Comparison of ENCODE assay signal across 9 cellular contexts in the genomic region with DNA sequence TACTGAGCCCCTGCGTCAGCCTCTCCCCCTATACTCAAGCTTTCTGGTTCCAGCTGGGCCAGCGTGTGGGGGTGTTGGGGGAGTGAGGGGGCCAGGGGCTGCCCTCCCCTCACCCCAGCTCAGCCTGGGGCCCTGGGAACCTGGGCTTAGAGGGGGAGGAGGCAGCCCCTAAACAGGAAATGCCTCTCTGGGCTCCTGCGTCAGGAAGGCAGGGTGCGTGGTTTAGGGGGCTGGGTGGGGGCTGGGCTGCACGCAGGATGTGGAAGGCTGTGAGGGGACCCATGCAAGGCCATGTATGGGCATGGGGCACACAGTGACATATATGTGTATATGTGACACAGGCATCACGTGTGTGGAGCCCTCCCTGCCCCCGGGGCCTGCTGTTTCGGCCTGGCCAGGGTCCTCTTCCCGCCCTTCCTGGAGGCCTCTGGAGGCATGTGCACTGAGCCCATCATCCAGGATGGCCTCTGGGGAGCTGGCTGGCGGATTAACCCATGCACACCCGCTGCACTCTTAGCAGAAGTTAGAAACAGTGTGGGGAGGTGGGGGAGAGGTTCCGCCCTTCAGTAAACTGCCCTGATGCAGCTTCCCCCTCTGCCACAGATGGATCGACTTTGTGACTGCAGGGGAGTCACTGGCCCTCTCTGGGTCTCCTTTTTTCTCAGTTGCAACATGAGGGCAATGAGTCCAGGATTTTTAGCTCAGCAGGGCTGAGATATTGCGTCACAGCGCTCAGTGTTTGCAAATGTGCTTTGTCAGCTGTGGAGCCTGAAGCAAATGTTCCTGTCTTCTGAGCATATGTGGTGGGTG. TPM values are rescaled to one million over a fixed set of nuclear protein-coding genes. Genes with fewer than 3 reads are reported as not detected.
DNase-seq lines count a peak whose midpoint lies in the region; ATAC-seq, FAIRE-seq and TF ChIP-seq lines count a peak whose summit lies in the region.
"Had no signal": no experiment of that assay in that cellular context is flagged by ENCODE, and none has a peak within 500 bp of the region (broad histone marks: within the 10 kb centered on the region; RNA-seq: fewer than 3 reads in every experiment).

No MANE protein-coding gene starts in this region.

- CTCF ChIA-PET in Calu3 (lab: Charles Lee) = interaction anchor here (0.6 kb wide), 1 partner anchor 234 kb away, joined by 4 read pairs; no protein-coding TSS in a partner anchor

- no peaks in the 10 kb centered on the region for H4K20me1 ChIP-seq in GM23248 (ENCODE audit: insufficient read depth)

- BruUV-seq in Calu3 (replicated peaks; lab: Mats Ljungman, UMichigan) = no TSS peak

- H3K4me2 ChIP-seq in GM23248 (ENCODE audit: unreplicated experiment) = peak overlapping the region; percentile 97

- peak overlapping the region; percentile 30 for H2AFZ ChIP-seq in GM23248

- H3K27me3 ChIP-seq in GM23248 (replicated peaks; ENCODE audit: insufficient read depth) = no peaks in the 10 kb centered on the region
- H3K27me3 ChIP-seq in bronchial epithelial cell (ENCODE audit: control insufficient read depth, insufficient read depth, low read length) = peaks cover 2% of the 10 kb centered on the region

- WGBS in GM23248 (ENCODE audit: low coverage in 1 of 2, low lambda C conversion rate in 2 of 2, missing lambda C conversion rate in 2 of 2), 2 experiments = 11 to 15% methylated on average over 12 to 15 of the region's 15 CpGs
- whole genome bisulfite sequencing in lower leg skin, 2 donors = 11 to 18% methylated on average over 14 to 15 of the region's 15 CpGs

- peak overlapping the region; percentile 94 for H3K9ac ChIP-seq in GM23248

- TF ChIP-seq CTCF in bronchial epithelial cell (IDR thresholded peaks at IDR 0.05; ENCODE audit: insufficient read depth, low read length, severe bottlenecking) (no peak), lower leg skin (IDR thresholded peaks at IDR 0.05) (no peak), Calu3 (IDR thresholded peaks at IDR 0.05; ENCODE audit: unreplicated experiment) (no peak)

- H3K27ac Mint-ChIP-seq in Calu3 (ENCODE audit: unreplicated experiment) = no peak overlapping the region

- peaks cover 32% of the 10 kb centered on the region for H3K79me2 ChIP-seq in GM23248 (ENCODE audit: insufficient read depth)

- DNase-seq in GM23248 (peak; percentile 92), RPMI7951 (ENCODE audit: low read depth) (peak; percentile 80), bronchial epithelial cell (ENCODE audit: low read depth) (peak; percentile 71), lower leg skin (ENCODE audit: low spot score in 2 of 2) (peak; percentile 85 to 94), Calu3 (no peak), SW 1271 (lab: John Stamatoyannopoulos, UW) (no peak)

- peak overlapping the region; percentile 94 for H3K27ac ChIP-seq in GM23248
- peak overlapping the region; percentile 17 for H3K27ac ChIP-seq in temporal lobe (ENCODE audit: low read depth, low read length)

- H3K4me3 ChIP-seq in GM23248 (peak overlapping the region; percentile 87), bronchial epithelial cell (ENCODE audit: low read depth, low read length) (no peak overlapping the region), lower leg skin (ENCODE audit: low read depth, poor library complexity, severe bottlenecking) (no peak overlapping the region)

- peaks cover 10% of the 10 kb centered on the region for H3K36me3 Mint-ChIP-seq in Calu3 (ENCODE audit: insufficient read depth, unreplicated experiment)

- H3K4me1 Mint-ChIP-seq in Calu3 (ENCODE audit: low read depth, unreplicated experiment) = no peaks in the 10 kb centered on the region

- peaks cover 33% of the 10 kb centered on the region for H3K4me1 ChIP-seq in GM23248 (ENCODE audit: insufficient read depth)

- ATAC-seq in GM21576 (IDR thresholded peaks at IDR 0.05; ENCODE audit: unreplicated experiment) = no peak

- H3K9me3 ChIP-seq in GM23248 (ENCODE audit: low read depth) = no peaks in the 10 kb centered on the region

- intact Hi-C loops in lower leg skin (cut with DNase I; ENCODE audit: low total_unique reads) = no loop called here
- intact Hi-C loops in Calu3 (cut with micrococcal nuclease; ENCODE audit: unreplicated experiment) = no loop called here

- H3K4me3 Mint-ChIP-seq in Calu3 (ENCODE audit: low read depth, unreplicated experiment) = no peak overlapping the region

- H3K36me3 ChIP-seq in GM23248 (ENCODE audit: low read depth) = no peaks in the 10 kb centered on the region
- no peaks in the 10 kb centered on the region for H3K36me3 ChIP-seq in bronchial epithelial cell (ENCODE audit: control insufficient read depth, insufficient read depth, low read length)

- peaks cover 6% of the 10 kb centered on the region for H3K9me3 Mint-ChIP-seq in Calu3 (ENCODE audit: low read depth, unreplicated experiment)

- in situ Hi-C loops in GM23248 (cut with MboI) = no loop called here

- H3K27me3 Mint-ChIP-seq in Calu3 (ENCODE audit: unreplicated experiment) = peaks cover 57% of the 10 kb centered on the region

- no peak for TF ChIP-seq POLR2A in lower leg skin (IDR thresholded peaks at IDR 0.05)

- no peaks in the 10 kb centered on the region for H3K9me2 ChIP-seq in GM23248 (ENCODE audit: insufficient read depth)

- peak; percentile 47 for FAIRE-seq in bronchial epithelial cell (lab: Jason Lieb, UNC)

- H3F3A ChIP-seq in GM23248 (ENCODE audit: insufficient read depth) = peaks cover 20% of the 10 kb centered on the region

RNA-seq across cellular contexts. Expression of a gene that starts 1.1 kb away (rescaled TPM):
- total RNA-seq in GM23248 (2014; rRNA removed; shearing (Covaris generic)) = 212 and 230 TPM in 2 replicates
- 616 and 629 TPM in 2 replicates for polyA plus RNA-seq in GM23248 (2016; fragmentation: Nextera tagmentation; extraction: Ambion mirVana)
- total RNA-seq in RPMI7951 (2014; rRNA removed; shearing (Covaris generic)) = not detected in 2 replicates
- total RNA-seq in bronchial epithelial cell = under 0.01 TPM in 2 replicates
- 10 to 100 TPM in 2 of 4 donors, 1 to 10 TPM in 2; 6.3 to 23.5 (median 12.3) TPM for total RNA-seq in lower leg skin
- total RNA-seq in temporal lobe = 3.2 TPM
- total RNA-seq in Calu3 (2022) = not detected in 2 replicates

RNA-seq across cellular contexts. Expression of a gene that starts 18.3 kb away (rescaled TPM):
- 37.7 and 44.0 TPM in 2 replicates for total RNA-seq in GM23248 (2014; rRNA removed; shearing (Covaris generic))
- polyA plus RNA-seq in GM23248 (2016; fragmentation: Nextera tagmentation; extraction: Ambion mirVana) = 16.8 and 19.1 TPM in 2 replicates
- total RNA-seq in RPMI7951 (2014; rRNA removed; shearing (Covaris generic)) = 28.0 and 38.8 TPM in 2 replicates
- total RNA-seq in bronchial epithelial cell (19.0 and 19.7 TPM in 2 replicates), lower leg skin (10 to 100 TPM; 48.3 to 56.9 (median 53.8) TPM), temporal lobe (0.98 TPM), Calu3 (2022) (17.6 and 23.7 TPM in 2 replicates)

RNA-seq across cellular contexts. Expression of a gene that starts 26.3 kb away (rescaled TPM):
- total RNA-seq in GM23248 (2014; rRNA removed; shearing (Covaris generic)) = 0.54 TPM in 1 of 2 replicates, not detected in the other
- polyA plus RNA-seq in GM23248 (2016; fragmentation: Nextera tagmentation; extraction: Ambion mirVana) = 0.19 and 0.33 TPM in 2 replicates
- total RNA-seq in RPMI7951 (2014; rRNA removed; shearing (Covaris generic)) = 0.39 TPM in 1 of 2 replicates, not detected in the other
- total RNA-seq in bronchial epithelial cell (not detected in 2 replicates), lower leg skin (not detected), temporal lobe (7.6 TPM), Calu3 (2022) (1.4 and 3.0 TPM in 2 replicates)
- total RNA-seq: T-helper 2 cell treated with Interferon-gamma antibody and Interleukin-4, amounts not matched to agents 100 ng/mL and 5 ng/mL, for 36 hours had no signal

RNA-seq across cellular contexts. Expression of a gene that starts 26.9 kb away (rescaled TPM):
- total RNA-seq in GM23248 (2014; rRNA removed; shearing (Covaris generic)) = 48.7 and 65.9 TPM in 2 replicates
- polyA plus RNA-seq in GM23248 (2016; fragmentation: Nextera tagmentation; extraction: Ambion mirVana) = 45.9 and 46.2 TPM in 2 replicates
- 91.7 and 92.6 TPM in 2 replicates for total RNA-seq in RPMI7951 (2014; rRNA removed; shearing (Covaris generic))
- total RNA-seq in bronchial epithelial cell (67.6 and 81.6 TPM in 2 replicates), lower leg skin (10 to 100 TPM; 40.1 to 68.4 (median 57.5) TPM), temporal lobe (10.1 TPM), Calu3 (2022) (48.1 and 51.0 TPM in 2 replicates)

RNA-seq across cellular contexts. Expression of a gene that starts 29.0 kb away (rescaled TPM):
- 193 and 222 TPM in 2 replicates for total RNA-seq in GM23248 (2014; rRNA removed; shearing (Covaris generic))
- polyA plus RNA-seq in GM23248 (2016; fragmentation: Nextera tagmentation; extraction: Ambion mirVana) = 259 and 284 TPM in 2 replicates
- 119 and 167 TPM in 2 replicates for total RNA-seq in RPMI7951 (2014; rRNA removed; shearing (Covaris generic))
- 231 and 294 TPM in 2 replicates for total RNA-seq in bronchial epithelial cell
- 10 to 100 TPM; 55.3 to 76.2 (median 74.1) TPM for total RNA-seq in lower leg skin
- total RNA-seq in temporal lobe = 17.2 TPM
- 98.8 and 106 TPM in 2 replicates for total RNA-seq in Calu3 (2022)

Comparison
In these comparisons a context has a peak if more than half of its experiments do, and no peak if none do; other contexts are left out.
1. DNase-seq: peak in GM23248 (single experiment), RPMI7951 (single experiment), bronchial epithelial cell (single experiment) and lower leg skin (2 of 2); none in Calu3 (single experiment) and SW 1271 (0 of 2).